In the genomic region with DNA sequence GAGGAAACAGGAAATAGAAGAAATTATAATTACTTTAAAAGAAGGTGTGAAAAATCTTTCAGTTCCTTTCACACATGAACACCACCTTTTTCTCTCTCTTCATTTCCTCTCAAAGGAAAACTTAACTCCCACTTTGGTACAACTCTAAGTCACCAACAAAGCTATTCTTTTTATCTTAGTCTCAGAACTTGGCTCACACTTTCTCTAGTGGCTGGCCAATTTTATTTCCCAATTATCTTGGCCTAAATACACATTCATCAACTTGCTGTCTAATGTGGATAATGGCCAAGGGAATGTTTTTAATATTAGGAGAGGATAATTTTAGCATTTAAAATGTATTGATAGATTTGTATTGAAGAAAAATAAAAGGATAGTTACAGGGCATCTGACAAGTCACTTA, we compare ENCODE assay signal across 26 cellular contexts.
"Had no signal": no experiment of that assay in that cellular context is flagged by ENCODE, and none has a peak within 500 bp of the region (broad histone marks: within the 10 kb centered on the region; RNA-seq: fewer than 3 reads in every experiment).

No MANE protein-coding gene starts in this region.

- H3K4me3 ChIP-seq: colonic mucosa, esophagus squamous epithelium, gastroesophageal sphincter, heart right ventricle, left lung, lower lobe of right lung, neural progenitor cell, smooth muscle cell, stomach, thyroid gland, vagina had no signal

- H3K9me3 ChIP-seq: colonic mucosa, gastroesophageal sphincter, thyroid gland, vagina had no signal

- DNase-seq: colonic mucosa; effector memory CD8-positive, alpha-beta T cell; erythroblast; esophagus squamous epithelium; foreskin keratinocyte; glutamatergic neuron; heart right ventricle; hippocampal formation; left cardiac atrium; left lung; lower lobe of right lung; naive thymus-derived CD4-positive, alpha-beta T cell; stimulated activated CD4-positive, alpha-beta T cell treated with anti-CD3 and anti-CD28 coated beads, Interleukin-12 subunit alpha, Interleukin-12 subunit beta, amount 100 ng/mL, for 4 hours; stimulated activated CD4-positive, alpha-beta T cell treated with anti-CD3 and anti-CD28 coated beads, Interleukin-1b, Interleukin-23, amount 100 ng/mL, for 48 hours; stimulated activated CD4-positive, alpha-beta T cell treated with anti-CD3 and anti-CD28 coated beads, Interleukin-4, amount 100 ng/mL, for 24 hours; stimulated activated naive CD4-positive, alpha-beta T cell treated with Interleukin-2 at 50 U/mL for 16 hours; stomach; thyroid gland; trophoblast cell had no signal

- H3K36me3 ChIP-seq: colonic mucosa, esophagus squamous epithelium, gastroesophageal sphincter, heart right ventricle, left lung, lower lobe of right lung, neural progenitor cell, stomach, thyroid gland, vagina had no signal

- H3K27me3 ChIP-seq: colonic mucosa, esophagus squamous epithelium, foreskin keratinocyte, gastroesophageal sphincter, heart right ventricle, left lung, neural progenitor cell, stomach, thyroid gland, vagina had no signal

- ATAC-seq: effector memory CD8-positive, alpha-beta T cell; foreskin keratinocyte; gastroesophageal sphincter; left lung; lower lobe of right lung; naive thymus-derived CD4-positive, alpha-beta T cell; sciatic nerve; stimulated activated effector memory CD8-positive, alpha-beta T cell treated with anti-CD3 and anti-CD28 coated beads, Interleukin-12 subunit alpha, Interleukin-12 subunit beta, amount 100 ng/mL, for 72 hours had no signal

- H3K4me1 ChIP-seq: colonic mucosa, esophagus squamous epithelium, foreskin keratinocyte, gastroesophageal sphincter, left lung, lower lobe of right lung, neural progenitor cell, parathyroid adenoma, stomach, thyroid gland, vagina had no signal

- H3K27ac ChIP-seq: colonic mucosa, esophagus squamous epithelium, foreskin keratinocyte, gastroesophageal sphincter, heart right ventricle, left lung, lower lobe of right lung, neural progenitor cell, parathyroid adenoma, stomach, thyroid gland, vagina had no signal
